ENCODE assay signal across 15 cellular contexts in genomic region chr17:2204393-2204792, GRCh38.
DNase-seq lines count a peak whose midpoint lies in the region; TF ChIP-seq lines count a peak whose summit lies in the region.
"Had no signal": no experiment of that assay in that cellular context is flagged by ENCODE, and none has a peak within 500 bp of the region (broad histone marks: within the 10 kb centered on the region; RNA-seq: fewer than 3 reads in every experiment).

No MANE protein-coding gene starts in this region.

- no peaks in the 10 kb centered on the region for H3K9me3 ChIP-seq in cardiac muscle cell (ENCODE audit: low read depth)
- H3K9me3 ChIP-seq in left ventricle myocardium inferior (replicated peaks) = no peaks in the 10 kb centered on the region
- H3K9me3 ChIP-seq: BE2C, Caco-2 had no signal

- peaks cover 29% of the 10 kb centered on the region for H3K4me1 Mint-ChIP-seq in mesothelial cell of epicardium

- peak overlapping the region; percentile 37 for H3K27ac Mint-ChIP-seq in mesothelial cell of epicardium
- H3K27ac Mint-ChIP-seq: GM23338 had no signal

- TF ChIP-seq CTCF in cardiac muscle cell (IDR thresholded peaks at IDR 0.05; ENCODE audit: low read depth, low read length) = no peak
- TF ChIP-seq CTCF in left ventricle myocardium inferior (IDR thresholded peaks at IDR 0.05; ENCODE audit: borderline replicate concordance) = no peak
- TF ChIP-seq CTCF in mesothelial cell of epicardium (IDR thresholded peaks at IDR 0.05; ENCODE audit: unreplicated experiment) = no peak

- peaks cover 13% of the 10 kb centered on the region for H3K36me3 Mint-ChIP-seq in mesothelial cell of epicardium

- no peaks in the 10 kb centered on the region for H3K27me3 Mint-ChIP-seq in mesothelial cell of epicardium (ENCODE audit: low read depth)
- H3K27me3 Mint-ChIP-seq: CD4-positive, CD25-positive, alpha-beta regulatory T cell; CD8-positive, alpha-beta memory T cell had no signal

- H3K4me1 ChIP-seq in cardiac muscle cell (ENCODE audit: low read depth) = peaks cover 34% of the 10 kb centered on the region
- peaks cover 39% of the 10 kb centered on the region for H3K4me1 ChIP-seq in left ventricle myocardium inferior
- H3K4me1 ChIP-seq: BE2C, Caco-2 had no signal

- no peaks in the 10 kb centered on the region for H3K27me3 ChIP-seq in cardiac muscle cell
- no peaks in the 10 kb centered on the region for H3K27me3 ChIP-seq in left ventricle myocardium inferior (ENCODE audit: low read depth)
- H3K27me3 ChIP-seq: BE2C had no signal

- no peak overlapping the region for H3K4me3 Mint-ChIP-seq in mesothelial cell of epicardium
- H3K4me3 Mint-ChIP-seq: CD4-positive, CD25-positive, alpha-beta regulatory T cell; CD8-positive, alpha-beta memory T cell; GM23338 had no signal

- no peaks in the 10 kb centered on the region for H3K36me3 ChIP-seq in cardiac muscle cell
- H3K36me3 ChIP-seq in left ventricle myocardium inferior = no peaks in the 10 kb centered on the region
- H3K36me3 ChIP-seq: BE2C had no signal

- H3K9me3 Mint-ChIP-seq in mesothelial cell of epicardium = no peaks in the 10 kb centered on the region
- H3K9me3 Mint-ChIP-seq: CD4-positive, CD25-positive, alpha-beta regulatory T cell; CD8-positive, alpha-beta memory T cell; GM23338 had no signal

- intact Hi-C loops in left ventricle myocardium inferior (cut with micrococcal nuclease) = no loop called here

- H3K4me3 ChIP-seq in cardiac muscle cell (no peak overlapping the region), left ventricle myocardium inferior (no peak overlapping the region)
- H3K4me3 ChIP-seq: GM23338 had no signal

- DNase-seq in cardiac muscle cell (ENCODE audit: low read depth in 1 of 2, low spot score in 1 of 2) (no peak), left ventricle myocardium inferior (no peak), dermis blood vessel endothelial cell (peak; percentile 66), mesothelial cell of epicardium (ENCODE audit: low spot score in 2 of 2, unreplicated experiment in 2 of 2) (no peak), COLO829 (ENCODE audit: low spot score) (no peak), OCI-M2 (lab: John Stamatoyannopoulos, UW; ENCODE audit: unreplicated experiment) (no peak)
- DNase-seq: ACHN; BE2C; C1 segment of cervical spinal cord; Caco-2; CD4-positive, CD25-positive, alpha-beta regulatory T cell; CD8-positive, alpha-beta memory T cell; HCEC 1CT had no signal

- H3K27ac ChIP-seq in cardiac muscle cell (peak overlapping the region; percentile 31), left ventricle myocardium inferior (replicated peaks) (no peak overlapping the region)
- H3K27ac ChIP-seq: HL-60 had no signal
